ENCODE assay signal across 24 cellular contexts in genomic region chr1:24104854-24105253, GRCh38. TPM values are rescaled to one million over a fixed set of nuclear protein-coding genes. Genes with fewer than 3 reads are reported as not detected.
"Had no signal": no experiment of that assay in that cellular context is flagged by ENCODE, and none has a peak within 500 bp of the region (broad histone marks: within the 10 kb centered on the region; RNA-seq: fewer than 3 reads in every experiment).

No MANE protein-coding gene starts in this region.

- H3K9me3 ChIP-seq: adrenal gland, SJCRH30, SK-N-SH had no signal

- H3K27me3 ChIP-seq: adrenal gland had no signal

- H3K4me2 ChIP-seq: SK-N-SH had no signal

- H3K9ac ChIP-seq: SK-N-SH had no signal

- H3K27ac ChIP-seq: adrenal gland, SJCRH30, WERI-Rb-1 had no signal

- DNase-seq: activated CD4-positive, alpha-beta T cell treated with anti-CD3 and anti-CD28 coated beads for 36 hours; activated CD4-positive, alpha-beta T cell treated with anti-CD3 and anti-CD28 coated beads, Interleukin-2, amount 50 U/mL, for 1 hour; activated CD8-positive, alpha-beta memory T cell treated with anti-CD3 and anti-CD28 coated beads, Interleukin-2, amount 50 U/mL, for 4 hours; activated CD8-positive, alpha-beta T cell treated with anti-CD3 and anti-CD28 coated beads for 36 hours; activated naive CD4-positive, alpha-beta T cell treated with anti-CD3 and anti-CD28 coated beads, Interleukin-2, amount 50 U/mL, for 16 hours; activated naive CD8-positive, alpha-beta T cell treated with anti-CD3 and anti-CD28 coated beads, Interleukin-2, amount 10 ng/mL, durations not matched to agents 7 days and 5 days; adrenal gland; anterior cingulate cortex; MM.1S; NCI-H1105; NCI-H1694 treated with DMSO at 0.1 percent for 48 hours; NCI-H2029 treated with DMSO at 0.1 percent for 48 hours; NCI-H510A treated with DMSO at 0.1 percent for 48 hours; NCI-H69; NK-92 treated with Interleukin-12 subunit alpha and Interleukin-12 subunit beta, amount 100 ng/mL, for 24 hours; OCI-M1; Right ventricle myocardium superior; RPMI8226; SK-N-SH; T-helper 1 cell; WERI-Rb-1 had no signal

- H3K4me3 ChIP-seq: adrenal gland, SJCRH30 had no signal

- ATAC-seq: activated CD4-positive, alpha-beta T cell treated with anti-CD3 and anti-CD28 coated beads for 36 hours; activated CD8-positive, alpha-beta T cell treated with anti-CD3 and anti-CD28 coated beads for 36 hours; Panc1 had no signal

- H3K36me3 ChIP-seq: adrenal gland, SJCRH30, WERI-Rb-1 had no signal

RNA-seq across cellular contexts. Expression of gene MYOM3, which starts 7.1 kb away (rescaled TPM):
- total RNA-seq: activated CD4-positive, alpha-beta T cell treated with anti-CD3 and anti-CD28 coated beads for 36 hours; activated CD8-positive, alpha-beta T cell treated with anti-CD3 and anti-CD28 coated beads for 36 hours; activated naive CD8-positive, alpha-beta T cell treated with anti-CD3 and anti-CD28 coated beads, Interleukin-2, amount 10 ng/mL, durations not matched to agents 7 days and 5 days; SJCRH30; T-helper 2 cell treated with Interferon-gamma antibody and Interleukin-4, amounts not matched to agents 100 ng/mL and 5 ng/mL, for 36 hours had no signal

RNA-seq across cellular contexts. Expression of gene IL22RA1, which starts 38.1 kb away (rescaled TPM):
- total RNA-seq: activated CD4-positive, alpha-beta T cell treated with anti-CD3 and anti-CD28 coated beads for 36 hours; activated CD8-positive, alpha-beta T cell treated with anti-CD3 and anti-CD28 coated beads for 36 hours; SJCRH30; T-helper 2 cell treated with Interferon-gamma antibody and Interleukin-4, amounts not matched to agents 100 ng/mL and 5 ng/mL, for 36 hours had no signal
